In genomic region chr2:199946196-199946595, GRCh38 we compare ENCODE assay signal across 26 cellular contexts. TPM values are rescaled to one million over a fixed set of nuclear protein-coding genes. Genes with fewer than 3 reads are reported as not detected.
DNase-seq lines count a peak whose midpoint lies in the region; ATAC-seq and TF ChIP-seq lines count a peak whose summit lies in the region.
"Had no signal": no experiment of that assay in that cellular context is flagged by ENCODE, and none has a peak within 500 bp of the region (broad histone marks: within the 10 kb centered on the region; RNA-seq: fewer than 3 reads in every experiment).

No MANE protein-coding gene starts in this region.

- H3K27me3 ChIP-seq in neutrophil = no peaks in the 10 kb centered on the region
- H3K27me3 ChIP-seq: BE2C, SJCRH30 had no signal

- in situ Hi-C loops in SK-MEL-5 (cut with HindIII; ENCODE audit: low pct_unique_long_range_greater_than_20kb, low sequenced_read_pairs) = no loop called here

- no peaks in the 10 kb centered on the region for H3K9me3 Mint-ChIP-seq in T-helper 1 cell treated with Interleukin-12 subunit alpha and Interleukin-12 subunit beta and Interleukin-4 antibody, amounts not matched to agents 30 μg/mL and 1 μg/mL, for 36 hours
- no peaks in the 10 kb centered on the region for H3K9me3 Mint-ChIP-seq in naive thymus-derived CD8-positive, alpha-beta T cell
- H3K9me3 Mint-ChIP-seq in activated naive CD4-positive, alpha-beta T cell treated with anti-CD3 and anti-CD28 coated beads, Interleukin-2, amount 50 U/mL, for 72 hours = no peaks in the 10 kb centered on the region
- H3K9me3 Mint-ChIP-seq: CD14-positive monocyte; CD8-positive, alpha-beta memory T cell had no signal

- POLR2A ChIA-PET in naive thymus-derived CD8-positive, alpha-beta T cell (lab: Charles Lee) = interaction anchor here (1.2 kb wide), 1 partner anchor 10 kb away, joined by 3 read pairs; no protein-coding TSS in a partner anchor

- no peak overlapping the region for H3K4me3 Mint-ChIP-seq in T-helper 1 cell treated with Interleukin-12 subunit alpha and Interleukin-12 subunit beta and Interleukin-4 antibody, amounts not matched to agents 30 μg/mL and 1 μg/mL, for 36 hours
- no peak overlapping the region for H3K4me3 Mint-ChIP-seq in naive thymus-derived CD8-positive, alpha-beta T cell
- H3K4me3 Mint-ChIP-seq: CD14-positive monocyte; CD8-positive, alpha-beta memory T cell had no signal

- ATAC-seq in naive thymus-derived CD8-positive, alpha-beta T cell = no peak
- ATAC-seq in activated naive CD4-positive, alpha-beta T cell treated with anti-CD3 and anti-CD28 coated beads, Interleukin-2, amount 50 U/mL, for 72 hours = no peak
- ATAC-seq: K562, PC-3, Right ventricle myocardium inferior had no signal

- peaks cover 9% of the 10 kb centered on the region for H3K36me3 ChIP-seq in neutrophil

- DNase-seq in T-helper 1 cell (no peak), EH (ENCODE audit: low read depth) (peak; percentile 9), SK-MEL-5 (ENCODE audit: low read depth, low spot score) (peak; percentile 82), NCI-H146 treated with DMSO at 0.1 percent for 48 hours (lab: John Stamatoyannopoulos, UW; ENCODE audit: unreplicated experiment) (no peak)
- DNase-seq in naive thymus-derived CD8-positive, alpha-beta T cell = no peak
- no peak for DNase-seq in activated naive CD4-positive, alpha-beta T cell treated with anti-CD3 and anti-CD28 coated beads, Interleukin-2, amount 50 U/mL, for 72 hours (ENCODE audit: low spot score in 2 of 2)
- DNase-seq: BE2C; Calu3; CD8-positive, alpha-beta memory T cell; DMS79 treated with DMSO at 0.1 percent for 48 hours; H7; Kasumi-1; NCI-H1092 treated with DMSO at 0.1 percent for 48 hours; NCI-H1436 treated with DMSO at 0.1 percent for 48 hours; NCI-H1930; NCI-H2107; NCI-H524; NCI-H774; PC-3; SJCRH30 had no signal

- H3K4me1 ChIP-seq in neutrophil (ENCODE audit: control insufficient read depth in 1 of 2, insufficient read depth in 1 of 2, low read depth in 1 of 2, low read length in 1 of 2) = peaks cover 34 to 38% of the 10 kb centered on the region in 2 experiments
- H3K4me1 ChIP-seq: BE2C, SJCRH30 had no signal

- H3K27ac ChIP-seq in neutrophil = peak overlapping the region; percentile 86
- H3K27ac ChIP-seq: 22Rv1, SJCRH30 had no signal

- peak overlapping the region; percentile 11 for H3K27ac Mint-ChIP-seq in T-helper 1 cell treated with Interleukin-12 subunit alpha and Interleukin-12 subunit beta and Interleukin-4 antibody, amounts not matched to agents 30 μg/mL and 1 μg/mL, for 36 hours
- peak overlapping the region in 1 of 10 donors; percentile 17 for H3K27ac Mint-ChIP-seq in naive thymus-derived CD8-positive, alpha-beta T cell
- H3K27ac Mint-ChIP-seq in activated naive CD4-positive, alpha-beta T cell treated with anti-CD3 and anti-CD28 coated beads, Interleukin-2, amount 50 U/mL, for 72 hours = no peak overlapping the region

- H3K27me3 Mint-ChIP-seq in T-helper 1 cell treated with Interleukin-12 subunit alpha and Interleukin-12 subunit beta and Interleukin-4 antibody, amounts not matched to agents 30 μg/mL and 1 μg/mL, for 36 hours (ENCODE audit: low read depth) = no peaks in the 10 kb centered on the region
- no peaks in the 10 kb centered on the region for H3K27me3 Mint-ChIP-seq in naive thymus-derived CD8-positive, alpha-beta T cell
- H3K27me3 Mint-ChIP-seq: CD8-positive, alpha-beta memory T cell had no signal

- TF ChIP-seq CTCF in neutrophil (IDR thresholded peaks at IDR 0.05) = no peak

- H3K9me3 ChIP-seq in neutrophil = no peaks in the 10 kb centered on the region
- H3K9me3 ChIP-seq: BE2C, SJCRH30 had no signal

- H3K4me1 Mint-ChIP-seq in T-helper 1 cell treated with Interleukin-12 subunit alpha and Interleukin-12 subunit beta and Interleukin-4 antibody, amounts not matched to agents 30 μg/mL and 1 μg/mL, for 36 hours (ENCODE audit: low read depth) = peaks cover 36% of the 10 kb centered on the region
- peaks cover 4 to 30% (median 15%) of the 10 kb centered on the region in 4 donors for H3K4me1 Mint-ChIP-seq in naive thymus-derived CD8-positive, alpha-beta T cell

- H3K36me3 Mint-ChIP-seq in T-helper 1 cell treated with Interleukin-12 subunit alpha and Interleukin-12 subunit beta and Interleukin-4 antibody, amounts not matched to agents 30 μg/mL and 1 μg/mL, for 36 hours (ENCODE audit: low read depth) = peaks cover 35% of the 10 kb centered on the region
- H3K36me3 Mint-ChIP-seq in naive thymus-derived CD8-positive, alpha-beta T cell = peaks cover 0 to 67% (median 12%) of the 10 kb centered on the region in 3 donors
- peaks cover 0 to 7% of the 10 kb centered on the region in 2 donors for H3K36me3 Mint-ChIP-seq in activated naive CD4-positive, alpha-beta T cell treated with anti-CD3 and anti-CD28 coated beads, Interleukin-2, amount 50 U/mL, for 72 hours

- peak overlapping the region in 1 of 2 experiments; percentile 0 for H3K4me3 ChIP-seq in neutrophil (ENCODE audit: low read depth in 1 of 2, low read length in 1 of 2)
- H3K4me3 ChIP-seq: K562, SJCRH30 had no signal

RNA-seq across cellular contexts. Expression of gene TYW5, which starts 9.1 kb away (rescaled TPM):
- 15.2 and 15.8 TPM in 2 replicates for total RNA-seq in SK-MEL-5 (2014; rRNA removed; shearing (Covaris generic))
- polyA plus RNA-seq in SK-MEL-5 (2015; cell fraction: cytosol; rRNA removed) = 6.8 and 7.2 TPM in 2 replicates
- polyA plus RNA-seq in SK-MEL-5 (2015; cell fraction: nucleus; rRNA removed) = 29.0 and 33.5 TPM in 2 replicates
- 10 to 100 TPM; 13.8 to 14.6 TPM for total RNA-seq in naive thymus-derived CD8-positive, alpha-beta T cell
- 1 to 10 TPM; 3.5 to 4.2 (median 3.7) TPM for polyA plus RNA-seq in naive thymus-derived CD8-positive, alpha-beta T cell
- 10 to 100 TPM in 1 of 2 donors, 1 to 10 TPM in 1; 8.3 to 13.7 TPM for total RNA-seq in activated naive CD4-positive, alpha-beta T cell treated with anti-CD3 and anti-CD28 coated beads, Interleukin-2, amount 50 U/mL, for 72 hours

RNA-seq across cellular contexts. Expression of gene MAIP1, which starts 9.2 kb away (rescaled TPM):
- total RNA-seq in SK-MEL-5 (2014; rRNA removed; shearing (Covaris generic)) = 32.4 and 37.4 TPM in 2 replicates
- 26.0 and 38.1 TPM in 2 replicates for polyA plus RNA-seq in SK-MEL-5 (2015; cell fraction: cytosol; rRNA removed)
- polyA plus RNA-seq in SK-MEL-5 (2015; cell fraction: nucleus; rRNA removed) = 3.6 and 12.3 TPM in 2 replicates
- 10 to 100 TPM; 17.9 to 18.5 TPM for total RNA-seq in naive thymus-derived CD8-positive, alpha-beta T cell
- polyA plus RNA-seq in naive thymus-derived CD8-positive, alpha-beta T cell = 10 to 100 TPM; 11.5 to 16.8 (median 12.6) TPM
- total RNA-seq in activated naive CD4-positive, alpha-beta T cell treated with anti-CD3 and anti-CD28 coated beads, Interleukin-2, amount 50 U/mL, for 72 hours = 10 to 100 TPM; 25.9 to 29.6 TPM

RNA-seq across cellular contexts. Expression of gene C2orf69, which starts 35.1 kb away (rescaled TPM):
- total RNA-seq in SK-MEL-5 (2014; rRNA removed; shearing (Covaris generic)) = 11.2 and 11.4 TPM in 2 replicates
- 9.7 and 13.8 TPM in 2 replicates for polyA plus RNA-seq in SK-MEL-5 (2015; cell fraction: cytosol; rRNA removed)
- polyA plus RNA-seq in SK-MEL-5 (2015; cell fraction: nucleus; rRNA removed) = 10.4 and 11.4 TPM in 2 replicates
- 10 to 100 TPM; 13.9 to 14.4 TPM for total RNA-seq in naive thymus-derived CD8-positive, alpha-beta T cell
- polyA plus RNA-seq in naive thymus-derived CD8-positive, alpha-beta T cell = 10 to 100 TPM; 11.6 to 13.2 (median 11.9) TPM
- 10 to 100 TPM; 14.2 to 25.0 TPM for total RNA-seq in activated naive CD4-positive, alpha-beta T cell treated with anti-CD3 and anti-CD28 coated beads, Interleukin-2, amount 50 U/mL, for 72 hours

Comparison
In these comparisons a context has a peak if more than half of its experiments do, and no peak if none do; other contexts are left out.
1. DNase-seq: peak in EH (single experiment) and SK-MEL-5 (single experiment); none in T-helper 1 cell (0 of 5), naive thymus-derived CD8-positive, alpha-beta T cell (0 of 10), activated naive CD4-positive, alpha-beta T cell treated with anti-CD3 and anti-CD28 coated beads, Interleukin-2, amount 50 U/mL, for 72 hours (0 of 2) and NCI-H146 treated with DMSO at 0.1 percent for 48 hours (single experiment).